In the genomic region with DNA sequence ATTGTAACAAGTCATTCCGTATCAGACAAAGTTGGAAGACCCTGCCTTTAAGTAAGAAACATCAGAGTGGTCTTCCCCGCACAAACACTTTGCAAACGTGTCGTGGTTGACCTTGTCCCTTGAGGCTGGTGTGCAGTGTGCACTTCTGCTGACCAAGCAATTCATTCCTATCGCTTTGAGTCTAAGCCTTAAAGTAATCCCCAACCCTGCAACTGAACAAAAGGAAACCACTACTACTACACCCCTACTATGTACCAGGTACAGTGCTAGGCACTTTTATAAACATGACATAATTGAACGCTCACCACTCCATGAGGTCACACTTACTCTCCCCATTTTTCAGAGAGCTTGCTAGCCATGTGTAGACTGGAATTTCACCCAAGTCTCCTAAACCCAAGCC, we compare ENCODE assay signal across 2 cellular contexts.
TF ChIP-seq lines count a peak whose summit lies in the region.

No MANE protein-coding gene starts in this region.

TF ChIP-seq in IMR-90, 13 proteins besides CTCF, POLR2A, EP300 and RAD21:
- TF ChIP-seq MAFK (IDR thresholded peaks at IDR 0.05; ENCODE audit: low read depth, low read length) (peak; percentile 76), SMC3 (IDR thresholded peaks at IDR 0.05; ENCODE audit: low read depth, low read length) (no peak)

TF ChIP-seq in GM12878, 131 proteins besides CTCF, POLR2A, EP300 and RAD21:
- TF ChIP-seq HSF1 (IDR thresholded peaks at IDR 0.05; ENCODE audit: low read depth, low read length), result no peak
- no peak for TF ChIP-seq EZH2 (IDR thresholded peaks at IDR 0.05; ENCODE audit: borderline replicate concordance, control insufficient read depth, low read depth, low read length)
- no peak for TF ChIP-seq SUPT20H (IDR thresholded peaks at IDR 0.05; ENCODE audit: borderline replicate concordance, control insufficient read depth, low read depth, low read length)
- TF ChIP-seq FOS (IDR thresholded peaks at IDR 0.05; ENCODE audit: borderline replicate concordance, extremely low read depth, insufficient read length), result no peak
- TF ChIP-seq, protein P1, sequence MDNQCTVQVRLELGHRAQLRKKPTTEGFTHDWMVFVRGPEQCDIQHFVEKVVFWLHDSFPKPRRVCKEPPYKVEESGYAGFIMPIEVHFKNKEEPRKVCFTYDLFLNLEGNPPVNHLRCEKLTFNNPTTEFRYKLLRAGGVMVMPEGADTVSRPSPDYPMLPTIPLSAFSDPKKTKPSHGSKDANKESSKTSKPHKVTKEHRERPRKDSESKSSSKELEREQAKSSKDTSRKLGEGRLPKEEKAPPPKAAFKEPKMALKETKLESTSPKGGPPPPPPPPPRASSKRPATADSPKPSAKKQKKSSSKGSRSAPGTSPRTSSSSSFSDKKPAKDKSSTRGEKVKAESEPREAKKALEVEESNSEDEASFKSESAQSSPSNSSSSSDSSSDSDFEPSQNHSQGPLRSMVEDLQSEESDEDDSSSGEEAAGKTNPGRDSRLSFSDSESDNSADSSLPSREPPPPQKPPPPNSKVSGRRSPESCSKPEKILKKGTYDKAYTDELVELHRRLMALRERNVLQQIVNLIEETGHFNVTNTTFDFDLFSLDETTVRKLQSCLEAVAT (IDR thresholded peaks at IDR 0.05), result no peak
- no peak for TF ChIP-seq ZNF384 (IDR thresholded peaks at IDR 0.05; ENCODE audit: borderline replicate concordance, low read depth, low read length)
- no peak for TF ChIP-seq RB1 (IDR thresholded peaks at IDR 0.05; ENCODE audit: borderline replicate concordance)
- no peak for TF ChIP-seq CBX5 (IDR thresholded peaks at IDR 0.05; ENCODE audit: low read depth)
- TF ChIP-seq BCL11A (IDR thresholded peaks at IDR 0.05; ENCODE audit: low read depth, low read length), result no peak
- TF ChIP-seq KLF5 (IDR thresholded peaks at IDR 0.05; ENCODE audit: partially characterized antibody), result no peak
- no peak for TF ChIP-seq MYB (IDR thresholded peaks at IDR 0.05; ENCODE audit: borderline replicate concordance, low read depth, low read length)
- TF ChIP-seq, protein P2, sequence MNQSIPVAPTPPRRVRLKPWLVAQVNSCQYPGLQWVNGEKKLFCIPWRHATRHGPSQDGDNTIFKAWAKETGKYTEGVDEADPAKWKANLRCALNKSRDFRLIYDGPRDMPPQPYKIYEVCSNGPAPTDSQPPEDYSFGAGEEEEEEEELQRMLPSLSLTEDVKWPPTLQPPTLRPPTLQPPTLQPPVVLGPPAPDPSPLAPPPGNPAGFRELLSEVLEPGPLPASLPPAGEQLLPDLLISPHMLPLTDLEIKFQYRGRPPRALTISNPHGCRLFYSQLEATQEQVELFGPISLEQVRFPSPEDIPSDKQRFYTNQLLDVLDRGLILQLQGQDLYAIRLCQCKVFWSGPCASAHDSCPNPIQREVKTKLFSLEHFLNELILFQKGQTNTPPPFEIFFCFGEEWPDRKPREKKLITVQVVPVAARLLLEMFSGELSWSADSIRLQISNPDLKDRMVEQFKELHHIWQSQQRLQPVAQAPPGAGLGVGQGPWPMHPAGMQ (IDR thresholded peaks at IDR 0.05; ENCODE audit: borderline replicate concordance), result no peak
- TF ChIP-seq FOXM1 (IDR thresholded peaks at IDR 0.05; ENCODE audit: low read depth, low read length), result no peak
